17 cellular contexts compared by ENCODE assay signal in the genomic region with DNA sequence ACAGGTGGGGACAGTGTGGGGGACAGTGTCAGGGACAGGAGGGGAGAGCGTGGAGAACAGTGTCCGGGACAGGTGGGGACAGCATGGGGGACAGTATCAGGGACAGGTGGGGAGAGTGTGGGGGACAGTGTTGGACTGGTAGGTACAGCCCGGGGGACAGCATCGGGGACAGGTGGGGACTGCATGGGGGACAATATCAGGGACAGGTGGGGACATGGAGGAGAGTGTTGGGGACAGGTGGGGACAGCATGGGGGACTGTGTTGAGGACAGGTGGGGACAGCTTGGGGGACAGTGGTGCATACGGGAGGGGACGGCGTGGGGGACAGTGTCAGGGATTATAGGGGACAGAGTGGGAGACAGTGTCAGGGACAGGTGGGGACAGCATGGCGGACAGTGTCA.
A peak's percentile ranks its signal among the peaks of the same experiment; 100 is the strongest.
DNase-seq lines count a peak whose midpoint lies in the region; ATAC-seq and TF ChIP-seq lines count a peak whose summit lies in the region.
"Had no signal": no experiment of that assay in that cellular context is flagged by ENCODE, and none has a peak within 500 bp of the region (broad histone marks: within the 10 kb centered on the region; RNA-seq: fewer than 3 reads in every experiment).

No MANE protein-coding gene starts in this region.

- WGBS in right cardiac atrium = 90% methylated on average over 8 of the region's 8 CpGs
- WGBS in aorta, 2 donors = 91 to 93% methylated on average over 8 of the region's 8 CpGs

- no peak for TF ChIP-seq CTCF in RWPE2 (IDR thresholded peaks at IDR 0.05; ENCODE audit: poor library complexity, severe bottlenecking)
- no peak for TF ChIP-seq CTCF in osteoblast (IDR thresholded peaks at IDR 0.05; ENCODE audit: extremely low read depth, low read depth, low read length)
- TF ChIP-seq CTCF in brain microvascular endothelial cell (IDR thresholded peaks at IDR 0.05; ENCODE audit: low read depth, low read length, missing control alignments) = no peak
- TF ChIP-seq CTCF in WERI-Rb-1 (IDR thresholded peaks at IDR 0.05; ENCODE audit: low read depth, low read length) = no peak

- in situ Hi-C loops in brain microvascular endothelial cell (cut with HindIII; ENCODE audit: low pct_ligation_motif_present, low sequenced_read_pairs) = no loop called here

- intact Hi-C loops in right cardiac atrium (cut with DNase I) (no loop called here), left cardiac atrium (cut with DNase I) (no loop called here), aorta (cut with DNase I) (no loop called here)

- no peak overlapping the region for H3K4me2 ChIP-seq in osteoblast (ENCODE audit: insufficient read depth, low read length)
- H3K4me2 ChIP-seq: BLaER1 had no signal

- H3K4me3 ChIP-seq in right cardiac atrium (ENCODE audit: low read length) (no peak overlapping the region), RWPE2 (ENCODE audit: severe bottlenecking) (no peak overlapping the region), osteoblast (ENCODE audit: insufficient read depth, low read length) (no peak overlapping the region), aorta (ENCODE audit: low read length in 2 of 2) (no peak overlapping the region), brain microvascular endothelial cell (ENCODE audit: low read depth, low read length) (no peak overlapping the region), WERI-Rb-1 (ENCODE audit: low read depth, low read length) (no peak overlapping the region)
- H3K4me3 ChIP-seq: BLaER1 had no signal

- H3K4me1 ChIP-seq in right cardiac atrium (ENCODE audit: control insufficient read depth, insufficient read depth, low read length) (no peaks in the 10 kb centered on the region), RWPE2 (ENCODE audit: insufficient read depth, poor library complexity, severe bottlenecking) (no peaks in the 10 kb centered on the region), osteoblast (ENCODE audit: insufficient read depth, low read length) (no peaks in the 10 kb centered on the region), aorta (ENCODE audit: control insufficient read depth in 1 of 2, insufficient read depth in 2 of 2, low read length in 2 of 2) (no peaks in the 10 kb centered on the region)

- H3K79me2 ChIP-seq in osteoblast (ENCODE audit: insufficient read depth, low read length) = no peaks in the 10 kb centered on the region

- H2AFZ ChIP-seq in osteoblast (ENCODE audit: low read length) = no peak overlapping the region

- H3K27me3 ChIP-seq in right cardiac atrium (ENCODE audit: control insufficient read depth, insufficient read depth) (no peaks in the 10 kb centered on the region), RWPE2 (ENCODE audit: insufficient read depth, poor library complexity, severe bottlenecking) (no peaks in the 10 kb centered on the region), osteoblast (ENCODE audit: insufficient read depth, low read length) (no peaks in the 10 kb centered on the region), aorta (ENCODE audit: control insufficient read depth in 1 of 2, insufficient read depth in 2 of 2, low read length in 1 of 2) (no peaks in the 10 kb centered on the region), brain microvascular endothelial cell (replicated peaks) (no peaks in the 10 kb centered on the region), WERI-Rb-1 (ENCODE audit: insufficient read depth, low read depth, severe bottlenecking) (peaks cover 9% of the 10 kb centered on the region)
- H3K27me3 ChIP-seq: BLaER1 had no signal

- H3K27ac ChIP-seq in right cardiac atrium (ENCODE audit: low read length) = no peak overlapping the region
- H3K27ac ChIP-seq in RWPE2 (ENCODE audit: poor library complexity, severe bottlenecking) = no peak overlapping the region
- no peak overlapping the region for H3K27ac ChIP-seq in osteoblast (ENCODE audit: low read depth, low read length)
- no peak overlapping the region for H3K27ac ChIP-seq in aorta (ENCODE audit: low read depth in 1 of 2, low read length in 2 of 2)
- H3K27ac ChIP-seq in brain microvascular endothelial cell = no peak overlapping the region
- no peak overlapping the region for H3K27ac ChIP-seq in WERI-Rb-1
- H3K27ac ChIP-seq: BLaER1 had no signal

- no peaks in the 10 kb centered on the region for H4K20me1 ChIP-seq in osteoblast (ENCODE audit: insufficient read depth, low read length)
- H4K20me1 ChIP-seq: BLaER1 had no signal

- H3K36me3 ChIP-seq in RWPE2 (ENCODE audit: low read depth) = no peaks in the 10 kb centered on the region
- H3K36me3 ChIP-seq in osteoblast (ENCODE audit: insufficient read depth, low read length) = no peaks in the 10 kb centered on the region
- H3K36me3 ChIP-seq in aorta (ENCODE audit: control insufficient read depth in 1 of 2, insufficient read depth in 2 of 2, low read length in 1 of 2) = no peaks in the 10 kb centered on the region
- no peaks in the 10 kb centered on the region for H3K36me3 ChIP-seq in brain microvascular endothelial cell (replicated peaks)
- H3K36me3 ChIP-seq in WERI-Rb-1 = no peaks in the 10 kb centered on the region
- H3K36me3 ChIP-seq: BLaER1 had no signal

- H3K9me3 ChIP-seq in right cardiac atrium (ENCODE audit: control insufficient read depth, low read length) = no peaks in the 10 kb centered on the region
- no peaks in the 10 kb centered on the region for H3K9me3 ChIP-seq in RWPE2 (ENCODE audit: severe bottlenecking)
- H3K9me3 ChIP-seq in osteoblast (ENCODE audit: low read depth, low read length) = peaks cover 2% of the 10 kb centered on the region
- no peaks in the 10 kb centered on the region for H3K9me3 ChIP-seq in aorta (ENCODE audit: control insufficient read depth, low read length)
- no peaks in the 10 kb centered on the region for H3K9me3 ChIP-seq in WERI-Rb-1 (ENCODE audit: severe bottlenecking)
- H3K9me3 ChIP-seq: BLaER1 had no signal

- DNase-seq in right cardiac atrium (no peak), left cardiac atrium (no peak), RWPE2 (ENCODE audit: low spot score) (peak; percentile 49), osteoblast (ENCODE audit: insufficient read length, low spot score, missing footprints) (peak; percentile 38), aorta (peak in 1 of 2 donors; percentile 52), KG1 (lab: John Stamatoyannopoulos, UW) (no peak), brain microvascular endothelial cell (no peak), WERI-Rb-1 (no peak)
- DNase-seq: 8988T; CD8-positive, alpha-beta T cell; H9; Kasumi-1; MM.1S; NCI-H1105; NCI-H1694 treated with DMSO at 0.1 percent for 48 hours; NCI-H526 treated with DMSO at 0.1 percent for 48 hours had no signal

- peak; percentile 23 to 25 for ATAC-seq in right cardiac atrium
- no peak for ATAC-seq in left cardiac atrium
- ATAC-seq in RWPE2 (ENCODE audit: low read depth) = no peak
- ATAC-seq in aorta (ENCODE audit: low FRiP score) = peak; percentile 11
- ATAC-seq: CD8-positive, alpha-beta T cell had no signal

Comparison
In these comparisons a context has a peak if more than half of its experiments do, and no peak if none do; other contexts are left out.
1. ATAC-seq: peak in right cardiac atrium (2 of 2) and aorta (single experiment); none in left cardiac atrium (0 of 2) and RWPE2 (single experiment).
2. DNase-seq: peak in RWPE2 (single experiment) and osteoblast (single experiment); none in right cardiac atrium (0 of 3), left cardiac atrium (single experiment), KG1 (single experiment), brain microvascular endothelial cell (single experiment) and WERI-Rb-1 (single experiment).